In the genomic region with DNA sequence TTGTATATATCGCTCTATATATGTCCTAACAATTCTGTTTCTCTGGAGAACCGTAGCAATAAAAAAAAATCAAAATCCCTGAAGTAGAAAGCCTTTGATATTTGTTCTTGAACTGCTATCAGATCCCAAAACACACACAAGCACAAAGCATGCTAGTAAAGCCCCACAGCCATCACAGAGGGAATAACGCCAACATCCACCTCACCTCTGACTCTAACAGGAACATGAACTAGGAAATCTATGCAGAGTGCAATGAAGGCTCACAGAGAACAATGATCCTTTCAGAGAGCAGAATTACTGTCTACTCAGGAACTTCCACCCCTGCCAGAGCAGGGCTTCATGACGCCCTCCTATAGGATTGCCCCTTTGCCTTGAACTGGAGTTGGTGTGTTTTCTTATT, we compare ENCODE assay signal across 20 cellular contexts. TPM values are rescaled to one million over a fixed set of nuclear protein-coding genes. Genes with fewer than 3 reads are reported as not detected.
"Had no signal": no experiment of that assay in that cellular context is flagged by ENCODE, and none has a peak within 500 bp of the region (broad histone marks: within the 10 kb centered on the region; RNA-seq: fewer than 3 reads in every experiment).

No MANE protein-coding gene starts in this region.

RNA-seq across cellular contexts. Expression of a gene that starts 44.1 kb away (rescaled TPM):
- total RNA-seq: kidney epithelial cell; left ventricle myocardium inferior; mesothelial cell of epicardium; mononuclear cell; myocyte; naive thymus-derived CD4-positive, alpha-beta T cell; natural killer cell treated with Interleukin-12 subunit alpha and Interleukin-12 subunit beta and Interleukin-15 and Interleukin-18, amount 100 ng/mL, for 72 hours; osteoblast; right cardiac atrium; thyroid gland; transverse colon; vagina had no signal
- polyA plus RNA-seq: immature natural killer cell; naive thymus-derived CD4-positive, alpha-beta T cell; right cardiac atrium had no signal

RNA-seq across cellular contexts. Expression of a gene that starts 45.0 kb away (rescaled TPM):
- total RNA-seq: kidney epithelial cell; left ventricle myocardium inferior; lower leg skin; mesothelial cell of epicardium; mononuclear cell; myocyte; naive thymus-derived CD4-positive, alpha-beta T cell; natural killer cell treated with Interleukin-12 subunit alpha and Interleukin-12 subunit beta and Interleukin-15 and Interleukin-18, amount 100 ng/mL, for 72 hours; osteoblast; pancreas; right cardiac atrium; sigmoid colon; spleen; transverse colon; upper lobe of left lung; urinary bladder; vagina had no signal
- polyA plus RNA-seq: immature natural killer cell; naive thymus-derived CD4-positive, alpha-beta T cell; pancreas; right cardiac atrium; sigmoid colon; small intestine; urinary bladder had no signal
